19 cellular contexts compared by ENCODE assay signal in genomic region chr1:20997602-20998235, GRCh38.
"Had no signal": no experiment of that assay in that cellular context is flagged by ENCODE, and none has a peak within 500 bp of the region (broad histone marks: within the 10 kb centered on the region; RNA-seq: fewer than 3 reads in every experiment).

No MANE protein-coding gene starts in this region.

- H3K4me3 Mint-ChIP-seq: activated naive CD4-positive, alpha-beta T cell treated with anti-CD3 and anti-CD28 coated beads for 36 hours; activated T-cell treated with anti-CD3 and anti-CD28 coated beads, Interleukin-2, amount 50 U/mL, for 72 hours; nephron; stimulated activated naive CD8-positive, alpha-beta T cell treated with anti-CD3 and anti-CD28 coated beads, Interleukin-15, Interleukin-2, amounts not matched to agents 100 ng/mL and 50 ng/mL, for 24 hours had no signal

- H3K27me3 Mint-ChIP-seq: stimulated activated naive CD8-positive, alpha-beta T cell treated with anti-CD3 and anti-CD28 coated beads, Interleukin-15, Interleukin-2, amounts not matched to agents 100 ng/mL and 50 ng/mL, for 24 hours had no signal

- DNase-seq: activated CD4-positive, alpha-beta T cell treated with anti-CD3 and anti-CD28 coated beads, Interleukin-2, amount 50 U/mL, for 48 hours; activated CD8-positive, alpha-beta memory T cell treated with anti-CD3 and anti-CD28 coated beads, Interleukin-2, amount 50 U/mL, for 48 hours; activated effector memory CD4-positive, alpha-beta T cell treated with Interleukin-2 at 50 U/mL for 16 hours; activated naive CD4-positive, alpha-beta T cell treated with anti-CD3 and anti-CD28 coated beads for 36 hours; activated T-cell treated with anti-CD3 and anti-CD28 coated beads, Interleukin-2, amount 50 U/mL, for 72 hours; cortex of kidney; heart left ventricle; lower lobe of right lung; nucleus accumbens; right cardiac atrium; stimulated activated CD4-positive, alpha-beta T cell treated with anti-CD3 and anti-CD28 coated beads, Interleukin-4, amount 100 ng/mL, for 24 hours; substantia nigra; T-helper 2 cell; thyroid gland had no signal

- H3K27me3 ChIP-seq: cardiac muscle cell, heart left ventricle, thyroid gland had no signal

- H3K27ac ChIP-seq: cardiac muscle cell, epithelial cell of prostate, heart left ventricle, lower lobe of right lung, parathyroid adenoma, thyroid gland had no signal

- H3K9ac ChIP-seq: parathyroid adenoma had no signal

- H3K4me1 ChIP-seq: parathyroid adenoma had no signal

- H3K4me3 ChIP-seq: cardiac muscle cell, heart left ventricle, lower lobe of right lung, thyroid gland had no signal

- H3K27ac Mint-ChIP-seq: activated naive CD4-positive, alpha-beta T cell treated with anti-CD3 and anti-CD28 coated beads for 36 hours; nephron; stimulated activated naive CD8-positive, alpha-beta T cell treated with anti-CD3 and anti-CD28 coated beads, Interleukin-15, Interleukin-2, amounts not matched to agents 100 ng/mL and 50 ng/mL, for 24 hours had no signal

- H3K36me3 ChIP-seq: cardiac muscle cell, lower lobe of right lung, thyroid gland had no signal

- ATAC-seq: activated T-cell treated with anti-CD3 and anti-CD28 coated beads, Interleukin-2, amount 50 U/mL, for 72 hours; heart left ventricle; right cardiac atrium had no signal

- H3K9me3 Mint-ChIP-seq: activated naive CD4-positive, alpha-beta T cell treated with anti-CD3 and anti-CD28 coated beads for 36 hours; activated T-cell treated with anti-CD3 and anti-CD28 coated beads, Interleukin-2, amount 50 U/mL, for 72 hours; nephron; stimulated activated naive CD8-positive, alpha-beta T cell treated with anti-CD3 and anti-CD28 coated beads, Interleukin-15, Interleukin-2, amounts not matched to agents 100 ng/mL and 50 ng/mL, for 24 hours had no signal

- H3K9me3 ChIP-seq: heart left ventricle, lower lobe of right lung, thyroid gland had no signal
